1 cellular context compared by ENCODE assay signal in the genomic region with DNA sequence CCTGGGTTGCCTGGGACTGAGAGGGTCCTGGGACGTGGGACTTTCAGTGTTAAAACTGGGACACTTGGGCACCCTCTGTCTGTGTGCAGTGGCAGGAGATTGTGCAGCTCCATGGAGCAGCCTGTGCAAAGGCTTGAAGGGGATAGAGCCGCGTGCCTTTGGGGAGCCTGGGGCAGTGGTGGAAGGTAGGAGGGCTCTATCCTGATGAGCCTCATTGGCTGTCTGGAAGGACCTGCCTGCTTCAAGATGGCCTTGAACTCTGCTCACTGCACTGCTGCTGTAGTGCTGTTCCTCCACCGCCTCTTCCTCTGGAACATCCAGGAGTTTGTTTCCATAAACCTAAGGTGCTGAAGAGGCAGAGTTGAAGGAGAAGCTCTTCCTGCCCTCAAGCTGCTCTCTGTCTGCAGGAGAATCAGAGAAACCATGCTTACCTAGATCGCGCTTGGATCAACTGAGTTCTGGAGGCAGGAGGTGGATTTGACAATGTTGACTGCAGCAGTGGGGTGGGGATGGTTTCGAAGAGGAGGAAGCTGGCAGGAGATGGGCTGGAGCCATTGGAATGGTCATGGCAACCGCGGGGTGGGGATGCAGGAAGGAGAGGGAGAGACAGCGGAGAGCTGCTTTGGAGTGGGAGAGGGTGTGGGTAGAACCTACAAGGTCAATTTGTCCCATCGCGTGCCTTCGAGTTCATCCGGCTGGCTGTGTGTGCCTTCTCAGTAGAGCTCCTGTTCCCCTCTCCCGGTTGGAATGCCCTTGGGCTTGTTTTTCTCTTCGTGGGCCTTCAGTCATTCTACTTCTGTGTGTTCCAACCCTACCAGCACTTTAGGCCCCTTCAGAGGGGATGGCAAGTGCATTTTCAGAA.
TF ChIP-seq lines count a peak whose summit lies in the region.

No MANE protein-coding gene starts in this region.

TF ChIP-seq in HepG2, 621 proteins besides CTCF, POLR2A, EP300 and RAD21 (continued from another document and continues in another):
- no peak for TF ChIP-seq ZNF800 (CRISPR knock-in tag; IDR thresholded peaks at IDR 0.05)
- no peak for TF ChIP-seq MYNN (CRISPR knock-in tag; IDR thresholded peaks at IDR 0.05; ENCODE audit: low read depth)
- TF ChIP-seq YEATS4 (CRISPR knock-in tag; IDR thresholded peaks at IDR 0.05; ENCODE audit: borderline replicate concordance) = no peak
- no peak for TF ChIP-seq ZNF674 (CRISPR knock-in tag; IDR thresholded peaks at IDR 0.05; ENCODE audit: low read depth)
- TF ChIP-seq, protein P1, sequence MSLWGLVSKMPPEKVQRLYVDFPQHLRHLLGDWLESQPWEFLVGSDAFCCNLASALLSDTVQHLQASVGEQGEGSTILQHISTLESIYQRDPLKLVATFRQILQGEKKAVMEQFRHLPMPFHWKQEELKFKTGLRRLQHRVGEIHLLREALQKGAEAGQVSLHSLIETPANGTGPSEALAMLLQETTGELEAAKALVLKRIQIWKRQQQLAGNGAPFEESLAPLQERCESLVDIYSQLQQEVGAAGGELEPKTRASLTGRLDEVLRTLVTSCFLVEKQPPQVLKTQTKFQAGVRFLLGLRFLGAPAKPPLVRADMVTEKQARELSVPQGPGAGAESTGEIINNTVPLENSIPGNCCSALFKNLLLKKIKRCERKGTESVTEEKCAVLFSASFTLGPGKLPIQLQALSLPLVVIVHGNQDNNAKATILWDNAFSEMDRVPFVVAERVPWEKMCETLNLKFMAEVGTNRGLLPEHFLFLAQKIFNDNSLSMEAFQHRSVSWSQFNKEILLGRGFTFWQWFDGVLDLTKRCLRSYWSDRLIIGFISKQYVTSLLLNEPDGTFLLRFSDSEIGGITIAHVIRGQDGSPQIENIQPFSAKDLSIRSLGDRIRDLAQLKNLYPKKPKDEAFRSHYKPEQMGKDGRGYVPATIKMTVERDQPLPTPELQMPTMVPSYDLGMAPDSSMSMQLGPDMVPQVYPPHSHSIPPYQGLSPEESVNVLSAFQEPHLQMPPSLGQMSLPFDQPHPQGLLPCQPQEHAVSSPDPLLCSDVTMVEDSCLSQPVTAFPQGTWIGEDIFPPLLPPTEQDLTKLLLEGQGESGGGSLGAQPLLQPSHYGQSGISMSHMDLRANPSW (CRISPR knock-in tag; IDR thresholded peaks at IDR 0.05; ENCODE audit: borderline replicate concordance) = no peak
- no peak for TF ChIP-seq ZFP62 (CRISPR knock-in tag; IDR thresholded peaks at IDR 0.05)
- TF ChIP-seq, protein P2, sequence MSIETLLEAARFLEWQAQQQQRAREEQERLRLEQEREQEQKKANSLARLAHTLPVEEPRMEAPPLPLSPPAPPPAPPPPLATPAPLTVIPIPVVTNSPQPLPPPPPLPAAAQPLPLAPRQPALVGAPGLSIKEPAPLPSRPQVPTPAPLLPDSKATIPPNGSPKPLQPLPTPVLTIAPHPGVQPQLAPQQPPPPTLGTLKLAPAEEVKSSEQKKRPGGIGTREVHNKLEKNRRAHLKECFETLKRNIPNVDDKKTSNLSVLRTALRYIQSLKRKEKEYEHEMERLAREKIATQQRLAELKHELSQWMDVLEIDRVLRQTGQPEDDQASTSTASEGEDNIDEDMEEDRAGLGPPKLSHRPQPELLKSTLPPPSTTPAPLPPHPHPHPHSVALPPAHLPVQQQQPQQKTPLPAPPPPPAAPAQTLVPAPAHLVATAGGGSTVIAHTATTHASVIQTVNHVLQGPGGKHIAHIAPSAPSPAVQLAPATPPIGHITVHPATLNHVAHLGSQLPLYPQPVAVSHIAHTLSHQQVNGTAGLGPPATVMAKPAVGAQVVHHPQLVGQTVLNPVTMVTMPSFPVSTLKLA (IDR thresholded peaks at IDR 0.05) = no peak
- TF ChIP-seq ZNF256 (CRISPR knock-in tag; conservative IDR thresholded peaks at IDR 0.05) = no peak
- no peak; the same call in 1 of the 2 replicates for TF ChIP-seq JUND (CRISPR knock-in tag; IDR thresholded peaks at IDR 0.05)
- no peak for TF ChIP-seq KIAA2018 (CRISPR knock-in tag; IDR thresholded peaks at IDR 0.05; ENCODE audit: borderline replicate concordance)
- TF ChIP-seq ZNF432 (CRISPR knock-in tag; IDR thresholded peaks at IDR 0.05; ENCODE audit: borderline replicate concordance) = no peak
- no peak for TF ChIP-seq KDM2A (CRISPR knock-in tag; IDR thresholded peaks at IDR 0.05; ENCODE audit: borderline replicate concordance, low read depth)
- TF ChIP-seq, protein P3, sequence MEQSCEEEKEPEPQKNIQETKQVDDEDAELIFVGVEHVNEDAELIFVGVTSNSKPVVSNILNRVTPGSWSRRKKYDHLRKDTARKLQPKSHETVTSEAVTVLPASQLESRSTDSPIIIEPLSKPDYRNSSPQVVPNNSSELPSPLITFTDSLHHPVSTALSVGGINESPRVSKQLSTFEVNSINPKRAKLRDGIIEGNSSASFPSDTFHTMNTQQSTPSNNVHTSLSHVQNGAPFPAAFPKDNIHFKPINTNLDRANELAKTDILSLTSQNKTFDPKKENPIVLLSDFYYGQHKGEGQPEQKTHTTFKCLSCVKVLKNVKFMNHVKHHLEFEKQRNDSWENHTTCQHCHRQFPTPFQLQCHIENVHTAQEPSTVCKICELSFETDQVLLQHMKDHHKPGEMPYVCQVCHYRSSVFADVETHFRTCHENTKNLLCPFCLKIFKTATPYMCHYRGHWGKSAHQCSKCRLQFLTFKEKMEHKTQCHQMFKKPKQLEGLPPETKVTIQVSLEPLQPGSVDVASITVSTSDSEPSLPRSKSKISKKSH (CRISPR knock-in tag; IDR thresholded peaks at IDR 0.05; ENCODE audit: borderline replicate concordance) = no peak
- TF ChIP-seq ZNF770 (CRISPR knock-in tag; IDR thresholded peaks at IDR 0.05) = no peak
- TF ChIP-seq, protein P4, sequence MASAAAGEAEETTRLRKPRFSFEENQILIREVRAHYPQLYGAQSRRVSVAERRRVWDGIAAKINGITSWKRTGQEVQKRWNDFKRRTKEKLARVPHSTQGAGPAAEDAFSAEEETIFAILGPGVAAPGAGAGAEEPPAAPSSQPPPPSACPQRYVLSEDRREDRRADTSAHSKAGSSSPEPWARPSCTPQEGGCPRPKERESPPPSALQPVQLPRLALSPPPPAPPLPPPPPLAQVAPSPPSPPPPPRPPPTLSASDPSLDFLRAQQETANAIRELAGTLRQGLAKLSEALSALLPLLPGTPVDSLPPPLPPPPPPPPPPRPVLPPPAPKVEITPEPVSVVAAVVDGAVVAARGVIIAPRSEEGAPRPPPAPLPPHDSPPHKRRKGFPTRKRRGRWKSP (CRISPR knock-in tag; IDR thresholded peaks at IDR 0.05) = no peak
- no peak for TF ChIP-seq ELK4 (CRISPR knock-in tag; IDR thresholded peaks at IDR 0.05; ENCODE audit: borderline replicate concordance)
- no peak for TF ChIP-seq XBP1 (CRISPR knock-in tag; IDR thresholded peaks at IDR 0.05)
- TF ChIP-seq ZNF550 (CRISPR knock-in tag; IDR thresholded peaks at IDR 0.05; ENCODE audit: borderline replicate concordance) = no peak
- no peak for TF ChIP-seq ZNF180 (CRISPR knock-in tag; IDR thresholded peaks at IDR 0.05; ENCODE audit: borderline replicate concordance, low read depth)
- no peak for TF ChIP-seq RAD51 (IDR thresholded peaks at IDR 0.05; ENCODE audit: borderline replicate concordance)
- TF ChIP-seq ZNF567 (CRISPR knock-in tag; IDR thresholded peaks at IDR 0.05; ENCODE audit: borderline replicate concordance) = 0 out of 2 replicates have a peak, but pooled peaks have one; percentile 2
- TF ChIP-seq, protein P5, sequence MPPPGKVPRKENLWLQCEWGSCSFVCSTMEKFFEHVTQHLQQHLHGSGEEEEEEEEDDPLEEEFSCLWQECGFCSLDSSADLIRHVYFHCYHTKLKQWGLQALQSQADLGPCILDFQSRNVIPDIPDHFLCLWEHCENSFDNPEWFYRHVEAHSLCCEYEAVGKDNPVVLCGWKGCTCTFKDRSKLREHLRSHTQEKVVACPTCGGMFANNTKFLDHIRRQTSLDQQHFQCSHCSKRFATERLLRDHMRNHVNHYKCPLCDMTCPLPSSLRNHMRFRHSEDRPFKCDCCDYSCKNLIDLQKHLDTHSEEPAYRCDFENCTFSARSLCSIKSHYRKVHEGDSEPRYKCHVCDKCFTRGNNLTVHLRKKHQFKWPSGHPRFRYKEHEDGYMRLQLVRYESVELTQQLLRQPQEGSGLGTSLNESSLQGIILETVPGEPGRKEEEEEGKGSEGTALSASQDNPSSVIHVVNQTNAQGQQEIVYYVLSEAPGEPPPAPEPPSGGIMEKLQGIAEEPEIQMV (CRISPR knock-in tag; IDR thresholded peaks at IDR 0.05; ENCODE audit: low read depth) = no peak
- TF ChIP-seq AGO2 (optimal IDR thresholded peaks at IDR 0.05; ENCODE audit: low read depth, low read length) = no peak
- no peak for TF ChIP-seq ZZZ3 (CRISPR knock-in tag; IDR thresholded peaks at IDR 0.05; ENCODE audit: borderline replicate concordance)
- no peak for TF ChIP-seq PRPF4 (IDR thresholded peaks at IDR 0.05; ENCODE audit: low read depth, low read length, poor library complexity, severe bottlenecking)
- no peak for TF ChIP-seq SRY (CRISPR knock-in tag; IDR thresholded peaks at IDR 0.05)
- peak; percentile 35; the same call in 1 of the 2 replicates for TF ChIP-seq KDM5B (CRISPR knock-in tag; IDR thresholded peaks at IDR 0.05; ENCODE audit: borderline replicate concordance)
- TF ChIP-seq PHF20 (CRISPR knock-in tag; IDR thresholded peaks at IDR 0.05) = no peak
